11 cellular contexts compared by ENCODE assay signal in the genomic region with DNA sequence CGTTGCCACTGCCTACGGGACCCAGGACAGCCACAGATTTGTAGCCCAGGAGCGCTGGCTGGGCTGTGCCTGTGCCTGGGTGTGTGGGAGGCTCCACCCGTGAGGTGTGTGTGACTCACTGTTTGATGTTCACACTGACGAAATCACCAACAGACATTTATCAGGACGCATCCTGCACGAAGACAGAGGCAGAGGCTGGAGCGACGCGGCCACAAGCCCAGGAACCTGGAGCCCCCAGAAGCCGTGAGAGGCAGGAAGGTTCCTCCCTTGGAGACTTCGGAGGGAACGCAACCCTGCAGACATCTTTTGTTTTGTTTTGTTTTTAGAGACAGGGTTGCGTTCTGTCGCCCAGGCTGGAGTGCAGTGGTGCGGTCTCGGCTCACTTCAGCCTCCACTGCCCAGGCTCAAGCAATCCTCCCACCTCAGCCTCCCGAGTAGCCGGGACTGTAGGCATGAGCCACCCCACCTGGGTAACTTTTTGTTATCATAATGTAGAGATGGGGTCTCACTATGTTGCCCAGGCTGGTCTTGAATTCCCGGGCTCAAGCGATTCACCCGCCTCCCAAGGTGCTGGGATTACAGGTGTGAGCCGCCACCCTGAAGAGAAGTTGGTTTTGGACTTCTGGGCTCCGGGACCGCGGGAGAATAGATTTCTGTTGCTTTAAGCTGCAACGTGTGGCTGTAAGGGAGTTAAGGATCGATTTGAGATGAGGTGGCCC. TPM values are rescaled to one million over a fixed set of nuclear protein-coding genes. Genes with fewer than 3 reads are reported as not detected.
DNase-seq lines count a peak whose midpoint lies in the region; ATAC-seq, FAIRE-seq and TF ChIP-seq lines count a peak whose summit lies in the region.
"Had no signal": no experiment of that assay in that cellular context is flagged by ENCODE, and none has a peak within 500 bp of the region (broad histone marks: within the 10 kb centered on the region; RNA-seq: fewer than 3 reads in every experiment).

No MANE protein-coding gene starts in this region.

- H4K20me1 ChIP-seq in HepG2 (ENCODE audit: insufficient read depth, low read length) (no peaks in the 10 kb centered on the region), SK-N-SH (ENCODE audit: insufficient read depth) (peaks cover 12% of the 10 kb centered on the region; the same call in 1 of the 2 replicates)

- TF ChIP-seq RAD21 in HepG2 (CRISPR knock-in tag; IDR thresholded peaks at IDR 0.05) (no peak), SK-N-SH (IDR thresholded peaks at IDR 0.05; ENCODE audit: low read length) (no peak)

- TF ChIP-seq EP300 in HepG2 (IDR thresholded peaks at IDR 0.05; ENCODE audit: low read depth in 2 of 2, low read length in 2 of 2) (no peak), HepG2 (CRISPR knock-in tag; IDR thresholded peaks at IDR 0.05; ENCODE audit: borderline replicate concordance) (peak; percentile 45; the same call in 1 of the 2 replicates), SK-N-SH (IDR thresholded peaks at IDR 0.05; ENCODE audit: borderline replicate concordance in 1 of 2, low read depth in 1 of 2, low read length in 1 of 2) (no peak)

- H3K27me3 ChIP-seq in HepG2 (ENCODE audit: control insufficient read depth in 1 of 2, insufficient read depth in 2 of 2, low read length in 2 of 2) (no peaks in the 10 kb centered on the region), SK-N-SH (ENCODE audit: insufficient read depth) (no peaks in the 10 kb centered on the region)

- H3K79me2 ChIP-seq in HepG2 (ENCODE audit: insufficient read depth, low read length) (peaks cover 67% of the 10 kb centered on the region), SK-N-SH (ENCODE audit: insufficient read depth) (no peaks in the 10 kb centered on the region)

- BruUV-seq in HepG2 (replicated peaks; lab: Mats Ljungman, UMichigan): no TSS peak

- in situ Hi-C loops in HepG2 (cut with HindIII; ENCODE audit: extremely low pct_ligation_motif_present, low pct_unique_long_range_greater_than_20kb): no loop called here

- H3K9ac ChIP-seq in HepG2 (ENCODE audit: insufficient read depth, low read depth, low read length) (no peak overlapping the region), SK-N-SH (no peak overlapping the region)

- peak; percentile 59 for DNase-seq in activated naive CD4-positive, alpha-beta T cell treated with Interleukin-2 at 50 U/mL for 16 hours
- no peak for DNase-seq in activated naive CD4-positive, alpha-beta T cell (lab: John Stamatoyannopoulos, UW)
- DNase-seq in activated T-cell treated with anti-CD3 and anti-CD28 coated beads, Interleukin-2, amount 50 U/mL, for 72 hours: peak; percentile 30 to 51
- DNase-seq in HepG2 (ENCODE audit: low spot score): peak; percentile 59
- DNase-seq in stimulated activated naive CD8-positive, alpha-beta T cell treated with anti-CD3 and anti-CD28 coated beads, Interleukin-15, amount 100 ng/mL, for 72 hours: no peak
- DNase-seq in dermis blood vessel endothelial cell: no peak
- no peak for DNase-seq in NCI-H1930 (lab: John Stamatoyannopoulos, UW)
- DNase-seq in SK-N-SH: no peak

- H3K27me3 Mint-ChIP-seq in activated T-cell treated with anti-CD3 and anti-CD28 coated beads, Interleukin-2, amount 50 U/mL, for 72 hours (ENCODE audit: low read depth): no peaks in the 10 kb centered on the region
- no peaks in the 10 kb centered on the region for H3K27me3 Mint-ChIP-seq in stimulated activated naive CD8-positive, alpha-beta T cell treated with anti-CD3 and anti-CD28 coated beads, Interleukin-15, amount 100 ng/mL, for 72 hours
- H3K27me3 Mint-ChIP-seq: activated naive CD8-positive, alpha-beta T cell had no signal

- no peaks in the 10 kb centered on the region for H3F3A ChIP-seq in SK-N-SH (replicated peaks; ENCODE audit: insufficient read depth)

- POLR2A ChIA-PET in HepG2 (lab: Yijun Ruan, JAX): interaction anchor here (0.7 to 4.6 kb wide), 8 partner anchors 12 to 35 kb away, joined by 3 to 35 read pairs (median 4); partner anchors contain the start of gene WDR18
- POLR2A ChIA-PET in SK-N-SH (lab: Yijun Ruan, JAX): no interaction called here

- H3K36me3 Mint-ChIP-seq in activated T-cell treated with anti-CD3 and anti-CD28 coated beads, Interleukin-2, amount 50 U/mL, for 72 hours (ENCODE audit: insufficient read depth in 2 of 2): no peaks in the 10 kb centered on the region
- H3K36me3 Mint-ChIP-seq: activated naive CD8-positive, alpha-beta T cell had no signal

- peak in 1 of 2 experiments; percentile 48; a peak in 1 of 4 replicates for TF ChIP-seq POLR2A in HepG2 (IDR thresholded peaks at IDR 0.05; ENCODE audit: insufficient read depth in 1 of 2, low read depth in 2 of 2, low read length in 2 of 2)

- H3K9me2 ChIP-seq in SK-N-SH: no peaks in the 10 kb centered on the region

- no peaks in the 10 kb centered on the region for H3K9me3 Mint-ChIP-seq in activated T-cell treated with anti-CD3 and anti-CD28 coated beads, Interleukin-2, amount 50 U/mL, for 72 hours
- no peaks in the 10 kb centered on the region for H3K9me3 Mint-ChIP-seq in stimulated activated naive CD8-positive, alpha-beta T cell treated with anti-CD3 and anti-CD28 coated beads, Interleukin-15, amount 100 ng/mL, for 72 hours

- H3K4me2 ChIP-seq in HepG2 (ENCODE audit: low read depth, low read length): no peak overlapping the region
- no peak overlapping the region for H3K4me2 ChIP-seq in SK-N-SH

- H3K27ac Mint-ChIP-seq in activated T-cell treated with anti-CD3 and anti-CD28 coated beads, Interleukin-2, amount 50 U/mL, for 72 hours: no peak overlapping the region
- no peak overlapping the region for H3K27ac Mint-ChIP-seq in stimulated activated naive CD8-positive, alpha-beta T cell treated with anti-CD3 and anti-CD28 coated beads, Interleukin-15, amount 100 ng/mL, for 72 hours
- H3K27ac Mint-ChIP-seq: activated naive CD8-positive, alpha-beta T cell had no signal

- H3K4me1 ChIP-seq in HepG2 (ENCODE audit: insufficient read depth, low read length): peaks cover 86% of the 10 kb centered on the region
- H3K4me1 ChIP-seq in SK-N-SH (ENCODE audit: control insufficient read depth in 1 of 2, insufficient read depth in 2 of 2, low read depth in 1 of 2, low read length in 1 of 2): peaks cover 5 to 17% of the 10 kb centered on the region in 2 experiments; a peak in 2 of 4 replicates

- 75% methylated on average over 28 of the region's 28 CpGs for WGBS in HepG2 (ENCODE audit: low lambda C conversion rate)
- WGBS in SK-N-SH (ENCODE audit: low lambda C conversion rate): 82% methylated on average over 28 of the region's 28 CpGs

- peak overlapping the region in 1 of 2 donors; percentile 36 for H3K4me3 Mint-ChIP-seq in activated T-cell treated with anti-CD3 and anti-CD28 coated beads, Interleukin-2, amount 50 U/mL, for 72 hours
- no peak overlapping the region for H3K4me3 Mint-ChIP-seq in stimulated activated naive CD8-positive, alpha-beta T cell treated with anti-CD3 and anti-CD28 coated beads, Interleukin-15, amount 100 ng/mL, for 72 hours
- H3K4me3 Mint-ChIP-seq: activated naive CD8-positive, alpha-beta T cell had no signal

- H3K27ac ChIP-seq in HepG2 (ENCODE audit: extremely low read length, insufficient read depth, low read length): peak overlapping the region; percentile 74
- no peak overlapping the region; a peak in 1 of 4 replicates for H3K27ac ChIP-seq in SK-N-SH (ENCODE audit: low read depth in 2 of 2, low read length in 1 of 2)

- CTCF ChIA-PET in HepG2 (lab: Yijun Ruan, JAX; ENCODE audit: low intra/inter-chr PET ratio, low total read pairs) (no interaction called here), SK-N-SH (lab: Yijun Ruan, JAX) (interaction anchor here (1.2 to 1.6 kb wide), 2 partner anchors 15 to 36 kb away, joined by 3 read pairs; no protein-coding TSS in a partner anchor)

- TF ChIP-seq CTCF in HepG2 (CRISPR knock-in tag; IDR thresholded peaks at IDR 0.05): no peak
- no peak for TF ChIP-seq CTCF in SK-N-SH (IDR thresholded peaks at IDR 0.05)

- H3K4me3 ChIP-seq in HepG2 (replicated peaks in 1 of 3; ENCODE audit: insufficient read depth in 1 of 3, low read depth in 2 of 3, low read length in 3 of 3) (no peak overlapping the region; a peak in 1 of 6 replicates), SK-N-SH (ENCODE audit: low read depth in 2 of 2, low read length in 1 of 2) (no peak overlapping the region)

- peak; percentile 83 to 87 for ATAC-seq in activated T-cell treated with anti-CD3 and anti-CD28 coated beads, Interleukin-2, amount 50 U/mL, for 72 hours (replicated peaks in 1 of 2)
- peak; percentile 3; the same call in 1 of the 3 replicates for ATAC-seq in HepG2
- peak; percentile 58 for ATAC-seq in stimulated activated naive CD8-positive, alpha-beta T cell treated with anti-CD3 and anti-CD28 coated beads, Interleukin-15, amount 100 ng/mL, for 72 hours

- no peak for FAIRE-seq in HepG2 (lab: Jason Lieb, UNC)

- H3K4me1 Mint-ChIP-seq in activated T-cell treated with anti-CD3 and anti-CD28 coated beads, Interleukin-2, amount 50 U/mL, for 72 hours (ENCODE audit: low read depth): peaks cover 5% of the 10 kb centered on the region
- peaks cover 15% of the 10 kb centered on the region for H3K4me1 Mint-ChIP-seq in stimulated activated naive CD8-positive, alpha-beta T cell treated with anti-CD3 and anti-CD28 coated beads, Interleukin-15, amount 100 ng/mL, for 72 hours

- H3K9me3 ChIP-seq in HepG2 (ENCODE audit: low read length): no peaks in the 10 kb centered on the region
- H3K9me3 ChIP-seq in SK-N-SH: no peaks in the 10 kb centered on the region

- intact Hi-C loops in HepG2 (cut with micrococcal nuclease; ENCODE audit: unreplicated experiment): loop anchor here (2.0 kb wide), 1 partner anchor 26 kb away; no protein-coding TSS in a partner anchor

- H2AFZ ChIP-seq in HepG2 (ENCODE audit: low read length): no peak overlapping the region
- no peak overlapping the region for H2AFZ ChIP-seq in SK-N-SH (ENCODE audit: low read depth)

- H3K36me3 ChIP-seq in HepG2 (replicated peaks in 1 of 2; ENCODE audit: control insufficient read depth in 1 of 2, insufficient read depth in 2 of 2, low read length in 2 of 2) (peaks cover 19 to 42% of the 10 kb centered on the region in 2 experiments; a peak in 4 of 5 replicates), SK-N-SH (replicated peaks in 1 of 2; ENCODE audit: control insufficient read depth in 1 of 2, insufficient read depth in 2 of 2, low read length in 1 of 2) (peaks cover 0 to 2% of the 10 kb centered on the region in 2 experiments)

RNA-seq across cellular contexts. Expression of gene WDR18, which starts 25.0 kb away (rescaled TPM):
- 10 to 100 TPM; 59.6 TPM for total RNA-seq in activated T-cell treated with anti-CD3 and anti-CD28 coated beads, Interleukin-2, amount 50 U/mL, for 72 hours
- total RNA-seq in HepG2 (2016; rRNA removed; fragmentation: Illumina TruSeq; extraction: Trizol) (47.6 and 49.7 TPM in 2 replicates), dermis blood vessel endothelial cell (69.9 and 83.3 TPM in 2 replicates)
- total RNA-seq in HepG2 (2016; cell fraction: cytosol; rRNA removed; fragmentation: Illumina TruSeq; extraction: Trizol; ENCODE audit: low read depth): 26.1 and 29.1 TPM in 2 replicates
- total RNA-seq in HepG2 (2016; cell fraction: insoluble cytoplasmic fraction; rRNA removed; fragmentation: Illumina TruSeq; extraction: Trizol): 48.0 and 48.9 TPM in 2 replicates
- 31.0 and 31.9 TPM in 2 replicates for total RNA-seq in HepG2 (2016; cell fraction: membrane; rRNA removed; fragmentation: Illumina TruSeq; extraction: Trizol)
- total RNA-seq in HepG2 (2016; cell fraction: nucleus; rRNA removed; fragmentation: Illumina TruSeq; extraction: Trizol): 29.6 and 30.6 TPM in 2 replicates
- polyA plus RNA-seq in HepG2 (2011; rRNA removed) (36.4 and 44.6 TPM in 2 replicates), SK-N-SH (2012; rRNA removed) (47.9 and 51.5 TPM in 2 replicates)
- polyA plus RNA-seq in HepG2 (2011; cell fraction: cytosol; rRNA removed): 25.5 and 56.5 TPM in 2 replicates
- 182 and 212 TPM in 2 replicates for polyA plus RNA-seq in HepG2 (2011; cell fraction: nucleus; rRNA removed)
- polyA plus RNA-seq in HepG2 (2012): 32.8 and 36.1 TPM in 2 replicates
- 33.6 and 34.5 TPM in 2 replicates for polyA plus RNA-seq in HepG2 (2016; cell fraction: cytosol; fragmentation: Illumina TruSeq; extraction: Trizol; ENCODE audit: low read depth)
- 54.6 and 65.2 TPM in 2 replicates for polyA plus RNA-seq in HepG2 (2016; cell fraction: insoluble cytoplasmic fraction; fragmentation: Illumina TruSeq; extraction: Trizol; ENCODE audit: low read depth)
- 27.0 and 27.2 TPM in 2 replicates for polyA plus RNA-seq in HepG2 (2016; cell fraction: membrane; fragmentation: Illumina TruSeq; extraction: Trizol; ENCODE audit: low read depth)
- 69.0 and 72.3 TPM in 2 replicates for polyA plus RNA-seq in HepG2 (2016; cell fraction: nucleus; fragmentation: Illumina TruSeq; extraction: Trizol; ENCODE audit: insufficient read depth, low read depth)
- 59.9 and 104 TPM in 2 replicates for polyA minus RNA-seq in HepG2 (2011; rRNA and poly(A)+ RNA removed; ENCODE audit: low replicate concordance)
- polyA minus RNA-seq in HepG2 (2011; cell fraction: cytosol; rRNA and poly(A)+ RNA removed): 40.3 and 49.5 TPM in 2 replicates
- 29.6 and 30.8 TPM in 2 replicates for polyA minus RNA-seq in HepG2 (2011; cell fraction: nucleus; rRNA and poly(A)+ RNA removed)
- 12.5 and 25.5 TPM in 2 replicates for polyA plus RNA-seq in SK-N-SH (2012; cell fraction: cytosol; rRNA removed)
- polyA plus RNA-seq in SK-N-SH (2012; cell fraction: nucleus; rRNA removed): 169 and 222 TPM in 2 replicates

RNA-seq across cellular contexts. Expression of gene ARID3A, which starts 33.3 kb away (rescaled TPM):
- 10 to 100 TPM; 31.7 to 34.0 TPM for total RNA-seq in activated T-cell treated with anti-CD3 and anti-CD28 coated beads, Interleukin-2, amount 50 U/mL, for 72 hours
- total RNA-seq in HepG2 (2016; rRNA removed; fragmentation: Illumina TruSeq; extraction: Trizol) (53.8 and 71.3 TPM in 2 replicates), dermis blood vessel endothelial cell (9.0 and 9.7 TPM in 2 replicates)
- 26.5 and 31.5 TPM in 2 replicates for total RNA-seq in HepG2 (2016; cell fraction: cytosol; rRNA removed; fragmentation: Illumina TruSeq; extraction: Trizol; ENCODE audit: low read depth)
- 41.5 and 68.9 TPM in 2 replicates for total RNA-seq in HepG2 (2016; cell fraction: insoluble cytoplasmic fraction; rRNA removed; fragmentation: Illumina TruSeq; extraction: Trizol)
- 56.8 and 62.2 TPM in 2 replicates for total RNA-seq in HepG2 (2016; cell fraction: membrane; rRNA removed; fragmentation: Illumina TruSeq; extraction: Trizol)
- total RNA-seq in HepG2 (2016; cell fraction: nucleus; rRNA removed; fragmentation: Illumina TruSeq; extraction: Trizol): 35.6 and 47.1 TPM in 2 replicates
- polyA plus RNA-seq in HepG2 (2011; rRNA removed) (77.9 and 102 TPM in 2 replicates), SK-N-SH (2012; rRNA removed) (4.4 and 8.6 TPM in 2 replicates)
- polyA plus RNA-seq in HepG2 (2011; cell fraction: cytosol; rRNA removed): 44.7 and 68.0 TPM in 2 replicates
- polyA plus RNA-seq in HepG2 (2011; cell fraction: nucleus; rRNA removed): 150 and 160 TPM in 2 replicates
- polyA plus RNA-seq in HepG2 (2012): 78.6 and 99.3 TPM in 2 replicates
- polyA plus RNA-seq in HepG2 (2016; cell fraction: cytosol; fragmentation: Illumina TruSeq; extraction: Trizol; ENCODE audit: low read depth): 31.0 and 31.3 TPM in 2 replicates
- 58.1 and 70.4 TPM in 2 replicates for polyA plus RNA-seq in HepG2 (2016; cell fraction: insoluble cytoplasmic fraction; fragmentation: Illumina TruSeq; extraction: Trizol; ENCODE audit: low read depth)
- 47.1 and 58.2 TPM in 2 replicates for polyA plus RNA-seq in HepG2 (2016; cell fraction: membrane; fragmentation: Illumina TruSeq; extraction: Trizol; ENCODE audit: low read depth)
- 76.0 and 89.6 TPM in 2 replicates for polyA plus RNA-seq in HepG2 (2016; cell fraction: nucleus; fragmentation: Illumina TruSeq; extraction: Trizol; ENCODE audit: insufficient read depth, low read depth)
- 15.5 and 299 TPM in 2 replicates for polyA minus RNA-seq in HepG2 (2011; rRNA and poly(A)+ RNA removed; ENCODE audit: low replicate concordance)
- polyA minus RNA-seq in HepG2 (2011; cell fraction: cytosol; rRNA and poly(A)+ RNA removed): 163 and 199 TPM in 2 replicates
- polyA minus RNA-seq in HepG2 (2011; cell fraction: nucleus; rRNA and poly(A)+ RNA removed): 48.5 and 77.1 TPM in 2 replicates
- 1.4 and 3.3 TPM in 2 replicates for polyA plus RNA-seq in SK-N-SH (2012; cell fraction: cytosol; rRNA removed)
- 14.1 and 16.6 TPM in 2 replicates for polyA plus RNA-seq in SK-N-SH (2012; cell fraction: nucleus; rRNA removed)

RNA-seq across cellular contexts. Expression of gene GRIN3B, which starts 41.1 kb away (rescaled TPM):
- under 1 TPM; 0.10 to 0.35 TPM for total RNA-seq in activated T-cell treated with anti-CD3 and anti-CD28 coated beads, Interleukin-2, amount 50 U/mL, for 72 hours
- total RNA-seq in HepG2 (2016; rRNA removed; fragmentation: Illumina TruSeq; extraction: Trizol) (0.07 TPM in 1 of 2 replicates, not detected in the other), dermis blood vessel endothelial cell (0.28 and 1.0 TPM in 2 replicates)
- not detected in 2 replicates for total RNA-seq in HepG2 (2016; cell fraction: cytosol; rRNA removed; fragmentation: Illumina TruSeq; extraction: Trizol; ENCODE audit: low read depth)
- 0.17 TPM in 1 of 2 replicates, not detected in the other for total RNA-seq in HepG2 (2016; cell fraction: insoluble cytoplasmic fraction; rRNA removed; fragmentation: Illumina TruSeq; extraction: Trizol)
- not detected in 2 replicates for total RNA-seq in HepG2 (2016; cell fraction: membrane; rRNA removed; fragmentation: Illumina TruSeq; extraction: Trizol)
- 0.28 TPM in 1 of 2 replicates, not detected in the other for total RNA-seq in HepG2 (2016; cell fraction: nucleus; rRNA removed; fragmentation: Illumina TruSeq; extraction: Trizol)
- polyA plus RNA-seq in HepG2 (2011; rRNA removed) (0.20 and 0.34 TPM in 2 replicates), SK-N-SH (2012; rRNA removed) (1.5 and 1.8 TPM in 2 replicates)
- 0.15 and 0.47 TPM in 2 replicates for polyA plus RNA-seq in HepG2 (2011; cell fraction: cytosol; rRNA removed)
- 2.8 and 7.1 TPM in 2 replicates for polyA plus RNA-seq in HepG2 (2011; cell fraction: nucleus; rRNA removed)
- polyA plus RNA-seq in HepG2 (2012): 0.23 and 0.28 TPM in 2 replicates
- not detected in 2 replicates for polyA plus RNA-seq in HepG2 (2016; cell fraction: cytosol; fragmentation: Illumina TruSeq; extraction: Trizol; ENCODE audit: low read depth)
- not detected in 2 replicates for polyA plus RNA-seq in HepG2 (2016; cell fraction: insoluble cytoplasmic fraction; fragmentation: Illumina TruSeq; extraction: Trizol; ENCODE audit: low read depth)
- polyA plus RNA-seq in HepG2 (2016; cell fraction: membrane; fragmentation: Illumina TruSeq; extraction: Trizol; ENCODE audit: low read depth): not detected in 2 replicates
- 0.27 and 0.38 TPM in 2 replicates for polyA plus RNA-seq in HepG2 (2016; cell fraction: nucleus; fragmentation: Illumina TruSeq; extraction: Trizol; ENCODE audit: insufficient read depth, low read depth)
- 0.42 TPM in 1 of 2 replicates, not detected in the other for polyA minus RNA-seq in HepG2 (2011; rRNA and poly(A)+ RNA removed; ENCODE audit: low replicate concordance)
- not detected in 2 replicates for polyA minus RNA-seq in HepG2 (2011; cell fraction: cytosol; rRNA and poly(A)+ RNA removed)
- 0.13 and 0.37 TPM in 2 replicates for polyA minus RNA-seq in HepG2 (2011; cell fraction: nucleus; rRNA and poly(A)+ RNA removed)
- 0.45 and 1.1 TPM in 2 replicates for polyA plus RNA-seq in SK-N-SH (2012; cell fraction: cytosol; rRNA removed)
- polyA plus RNA-seq in SK-N-SH (2012; cell fraction: nucleus; rRNA removed): 4.6 and 5.1 TPM in 2 replicates
- total RNA-seq: H4 had no signal

RNA-seq across cellular contexts. Expression of gene KISS1R, which starts 42.0 kb away (rescaled TPM):
- 1 to 10 TPM; 1.0 to 3.6 TPM for total RNA-seq in activated T-cell treated with anti-CD3 and anti-CD28 coated beads, Interleukin-2, amount 50 U/mL, for 72 hours
- 3.9 and 10.2 TPM in 2 replicates for total RNA-seq in HepG2 (2016; rRNA removed; fragmentation: Illumina TruSeq; extraction: Trizol)
- total RNA-seq in HepG2 (2016; cell fraction: cytosol; rRNA removed; fragmentation: Illumina TruSeq; extraction: Trizol; ENCODE audit: low read depth): 4.7 and 5.1 TPM in 2 replicates
- 3.2 and 9.6 TPM in 2 replicates for total RNA-seq in HepG2 (2016; cell fraction: insoluble cytoplasmic fraction; rRNA removed; fragmentation: Illumina TruSeq; extraction: Trizol)
- total RNA-seq in HepG2 (2016; cell fraction: membrane; rRNA removed; fragmentation: Illumina TruSeq; extraction: Trizol): 7.1 and 8.6 TPM in 2 replicates
- total RNA-seq in HepG2 (2016; cell fraction: nucleus; rRNA removed; fragmentation: Illumina TruSeq; extraction: Trizol): 8.2 and 8.4 TPM in 2 replicates
- polyA plus RNA-seq in HepG2 (2011; rRNA removed): 1.1 and 1.5 TPM in 2 replicates
- 1.6 and 3.0 TPM in 2 replicates for polyA plus RNA-seq in HepG2 (2011; cell fraction: cytosol; rRNA removed)
- polyA plus RNA-seq in HepG2 (2011; cell fraction: nucleus; rRNA removed): 10.4 and 11.9 TPM in 2 replicates
- 2.8 and 4.0 TPM in 2 replicates for polyA plus RNA-seq in HepG2 (2012)
- polyA plus RNA-seq in HepG2 (2016; cell fraction: cytosol; fragmentation: Illumina TruSeq; extraction: Trizol; ENCODE audit: low read depth): 3.6 and 4.4 TPM in 2 replicates
- 4.2 and 5.9 TPM in 2 replicates for polyA plus RNA-seq in HepG2 (2016; cell fraction: insoluble cytoplasmic fraction; fragmentation: Illumina TruSeq; extraction: Trizol; ENCODE audit: low read depth)
- 4.5 and 6.0 TPM in 2 replicates for polyA plus RNA-seq in HepG2 (2016; cell fraction: membrane; fragmentation: Illumina TruSeq; extraction: Trizol; ENCODE audit: low read depth)
- 15.3 and 19.1 TPM in 2 replicates for polyA plus RNA-seq in HepG2 (2016; cell fraction: nucleus; fragmentation: Illumina TruSeq; extraction: Trizol; ENCODE audit: insufficient read depth, low read depth)
- 5.9 TPM in 1 of 2 replicates, not detected in the other for polyA minus RNA-seq in HepG2 (2011; rRNA and poly(A)+ RNA removed; ENCODE audit: low replicate concordance)
- polyA minus RNA-seq in HepG2 (2011; cell fraction: cytosol; rRNA and poly(A)+ RNA removed): 2.4 and 3.7 TPM in 2 replicates
- polyA minus RNA-seq in HepG2 (2011; cell fraction: nucleus; rRNA and poly(A)+ RNA removed): 0.50 and 0.77 TPM in 2 replicates
- not detected in 2 replicates for total RNA-seq in dermis blood vessel endothelial cell
- polyA plus RNA-seq in SK-N-SH (2012; rRNA removed): not detected in 2 replicates
- 0.03 TPM in 1 of 2 replicates, not detected in the other for polyA plus RNA-seq in SK-N-SH (2012; cell fraction: cytosol; rRNA removed)
- polyA plus RNA-seq in SK-N-SH (2012; cell fraction: nucleus; rRNA removed): 0.04 TPM in 1 of 2 replicates, not detected in the other
- total RNA-seq: H4, myocyte had no signal

RNA-seq across cellular contexts. Expression of gene R3HDM4, which starts 46.1 kb away (rescaled TPM):
- total RNA-seq in activated T-cell treated with anti-CD3 and anti-CD28 coated beads, Interleukin-2, amount 50 U/mL, for 72 hours: 100 to 1,000 TPM; 109 to 126 TPM
- 21.8 and 26.2 TPM in 2 replicates for total RNA-seq in HepG2 (2016; rRNA removed; fragmentation: Illumina TruSeq; extraction: Trizol)
- 17.5 and 31.0 TPM in 2 replicates for total RNA-seq in HepG2 (2016; cell fraction: cytosol; rRNA removed; fragmentation: Illumina TruSeq; extraction: Trizol; ENCODE audit: low read depth)
- total RNA-seq in HepG2 (2016; cell fraction: insoluble cytoplasmic fraction; rRNA removed; fragmentation: Illumina TruSeq; extraction: Trizol): 22.0 and 24.7 TPM in 2 replicates
- total RNA-seq in HepG2 (2016; cell fraction: membrane; rRNA removed; fragmentation: Illumina TruSeq; extraction: Trizol): 29.7 and 34.2 TPM in 2 replicates
- 16.4 and 18.7 TPM in 2 replicates for total RNA-seq in HepG2 (2016; cell fraction: nucleus; rRNA removed; fragmentation: Illumina TruSeq; extraction: Trizol)
- polyA plus RNA-seq in HepG2 (2011; rRNA removed): 26.9 and 40.4 TPM in 2 replicates
- polyA plus RNA-seq in HepG2 (2011; cell fraction: cytosol; rRNA removed): 30.7 and 39.0 TPM in 2 replicates
- 57.8 and 68.0 TPM in 2 replicates for polyA plus RNA-seq in HepG2 (2011; cell fraction: nucleus; rRNA removed)
- 22.6 and 31.3 TPM in 2 replicates for polyA plus RNA-seq in HepG2 (2012)
- 24.5 and 25.3 TPM in 2 replicates for polyA plus RNA-seq in HepG2 (2016; cell fraction: cytosol; fragmentation: Illumina TruSeq; extraction: Trizol; ENCODE audit: low read depth)
- polyA plus RNA-seq in HepG2 (2016; cell fraction: insoluble cytoplasmic fraction; fragmentation: Illumina TruSeq; extraction: Trizol; ENCODE audit: low read depth): 39.3 and 43.4 TPM in 2 replicates
- 44.4 and 45.0 TPM in 2 replicates for polyA plus RNA-seq in HepG2 (2016; cell fraction: membrane; fragmentation: Illumina TruSeq; extraction: Trizol; ENCODE audit: low read depth)
- 58.7 and 76.5 TPM in 2 replicates for polyA plus RNA-seq in HepG2 (2016; cell fraction: nucleus; fragmentation: Illumina TruSeq; extraction: Trizol; ENCODE audit: insufficient read depth, low read depth)
- 15.6 and 40.4 TPM in 2 replicates for polyA minus RNA-seq in HepG2 (2011; rRNA and poly(A)+ RNA removed; ENCODE audit: low replicate concordance)
- polyA minus RNA-seq in HepG2 (2011; cell fraction: cytosol; rRNA and poly(A)+ RNA removed): 11.7 and 15.6 TPM in 2 replicates
- 8.1 and 9.8 TPM in 2 replicates for polyA minus RNA-seq in HepG2 (2011; cell fraction: nucleus; rRNA and poly(A)+ RNA removed)
- 36.9 and 47.0 TPM in 2 replicates for total RNA-seq in dermis blood vessel endothelial cell
- polyA plus RNA-seq in SK-N-SH (2012; rRNA removed): 39.2 and 41.4 TPM in 2 replicates
- 19.6 and 30.3 TPM in 2 replicates for polyA plus RNA-seq in SK-N-SH (2012; cell fraction: cytosol; rRNA removed)
- polyA plus RNA-seq in SK-N-SH (2012; cell fraction: nucleus; rRNA removed): 46.7 and 47.9 TPM in 2 replicates

Comparison
In these comparisons a context has a peak if more than half of its experiments do, and no peak if none do; other contexts are left out.
1. DNase-seq: peak in activated naive CD4-positive, alpha-beta T cell treated with Interleukin-2 at 50 U/mL for 16 hours (single experiment), activated T-cell treated with anti-CD3 and anti-CD28 coated beads, Interleukin-2, amount 50 U/mL, for 72 hours (2 of 2) and HepG2 (single experiment); none in activated naive CD4-positive, alpha-beta T cell (0 of 4), stimulated activated naive CD8-positive, alpha-beta T cell treated with anti-CD3 and anti-CD28 coated beads, Interleukin-15, amount 100 ng/mL, for 72 hours (0 of 2), dermis blood vessel endothelial cell (single experiment), NCI-H1930 (0 of 2) and SK-N-SH (single experiment).
2. ATAC-seq: peak in every context shown above with its lines; median percentile 85 in activated T-cell treated with anti-CD3 and anti-CD28 coated beads, Interleukin-2, amount 50 U/mL, for 72 hours; 58 in stimulated activated naive CD8-positive, alpha-beta T cell treated with anti-CD3 and anti-CD28 coated beads, Interleukin-15, amount 100 ng/mL, for 72 hours; 3 in HepG2.